In the genomic region with DNA sequence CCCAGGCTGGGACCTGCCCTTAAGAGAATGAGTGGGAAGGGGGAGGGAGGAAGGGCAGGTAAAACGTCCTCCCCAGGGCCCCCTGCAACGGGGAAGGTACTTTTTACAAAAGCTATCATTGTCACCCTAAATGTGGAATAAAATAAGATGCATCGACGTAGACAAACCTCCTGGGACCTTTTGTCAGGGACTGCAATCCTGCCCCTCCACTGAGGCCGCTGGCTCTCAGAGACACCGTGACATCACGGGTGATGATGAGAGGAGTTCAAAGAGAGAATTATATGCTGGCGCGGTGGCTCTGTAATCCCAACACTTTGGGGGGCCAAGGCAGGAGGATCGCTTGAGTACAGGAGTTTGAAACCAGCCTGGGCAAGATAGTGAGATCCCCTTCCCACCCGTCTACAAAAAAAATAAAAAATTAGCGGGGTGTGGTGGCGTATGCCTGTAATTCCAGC, we compare ENCODE assay signal across 8 cellular contexts. TPM values are rescaled to one million over a fixed set of nuclear protein-coding genes. Genes with fewer than 3 reads are reported as not detected.
DNase-seq lines count a peak whose midpoint lies in the region; ATAC-seq, FAIRE-seq and TF ChIP-seq lines count a peak whose summit lies in the region.

No MANE protein-coding gene starts in this region.

- H3K27ac ChIP-seq in DOHH2 (ENCODE audit: low read depth, low read length), result peak overlapping the region; percentile 96
- peak overlapping the region in 2 of 4 donors; percentile 79 to 81 for H3K27ac ChIP-seq in pancreas

- peaks cover 12% of the 10 kb centered on the region for H3K79me2 ChIP-seq in DOHH2 (ENCODE audit: control insufficient read depth, low read length)

- peak overlapping the region; percentile 89 for H3K4me3 Mint-ChIP-seq in endothelial cell (ENCODE audit: unreplicated experiment)

- H3K9me2 ChIP-seq in DOHH2 (replicated peaks; ENCODE audit: control insufficient read depth, low read length), result no peaks in the 10 kb centered on the region

- 39 to 43% methylated on average over 13 of the region's 13 CpGs for WGBS in pancreas, 2 donors

- H3K9me3 ChIP-seq in DOHH2 (ENCODE audit: control insufficient read depth, insufficient read depth, low read length) (no peaks in the 10 kb centered on the region), NT2/D1 (ENCODE audit: insufficient read depth, low read length) (no peaks in the 10 kb centered on the region), pancreas (no peaks in the 10 kb centered on the region)

- H3K27ac Mint-ChIP-seq in endothelial cell (ENCODE audit: unreplicated experiment), result peak overlapping the region; percentile 86

- FAIRE-seq in pancreas (lab: Jason Lieb, UNC) (no peak), urothelium cell line (lab: Jason Lieb, UNC) (no peak)

- no peaks in the 10 kb centered on the region for H3K36me3 Mint-ChIP-seq in endothelial cell (ENCODE audit: low read depth, unreplicated experiment)

- H3K36me3 ChIP-seq in DOHH2 (ENCODE audit: control insufficient read depth, low read length), result peaks cover 40% of the 10 kb centered on the region
- no peaks in the 10 kb centered on the region for H3K36me3 ChIP-seq in NT2/D1 (ENCODE audit: insufficient read depth, insufficient read length, low read length)
- H3K36me3 ChIP-seq in pancreas, result no peaks in the 10 kb centered on the region

- TF ChIP-seq CTCF in DOHH2 (IDR thresholded peaks at IDR 0.05; ENCODE audit: low read depth, low read length, poor library complexity, severe bottlenecking) (no peak), endothelial cell (IDR thresholded peaks at IDR 0.05; ENCODE audit: unreplicated experiment) (no peak), pancreas (IDR thresholded peaks at IDR 0.05) (no peak)

- H3K9ac ChIP-seq in NT2/D1 (ENCODE audit: insufficient read length, low read depth), result peak overlapping the region; percentile 56

- H3F3A ChIP-seq in DOHH2 (ENCODE audit: control insufficient read depth, insufficient read depth), result peaks cover 65% of the 10 kb centered on the region

- H3K27me3 ChIP-seq in DOHH2 (ENCODE audit: control insufficient read depth, low read length), result no peaks in the 10 kb centered on the region
- no peaks in the 10 kb centered on the region for H3K27me3 ChIP-seq in NT2/D1 (ENCODE audit: insufficient read depth, insufficient read length)
- no peaks in the 10 kb centered on the region for H3K27me3 ChIP-seq in pancreas

- no peaks in the 10 kb centered on the region for H4K20me1 ChIP-seq in DOHH2 (ENCODE audit: control insufficient read depth, insufficient read depth, low read depth, low read length)

- H3K27me3 Mint-ChIP-seq in endothelial cell (ENCODE audit: unreplicated experiment), result peaks cover 8% of the 10 kb centered on the region

- intact Hi-C loops in pancreas (cut with DNase I), result no loop called here

- peaks cover 89% of the 10 kb centered on the region for H3K4me1 ChIP-seq in DOHH2 (ENCODE audit: control insufficient read depth, low read length)
- H3K4me1 ChIP-seq in NT2/D1 (ENCODE audit: insufficient read depth, insufficient read length), result peaks cover 5% of the 10 kb centered on the region
- H3K4me1 ChIP-seq in pancreas, result peaks cover 0 to 9% (median 3%) of the 10 kb centered on the region in 3 donors

- H3K9me3 Mint-ChIP-seq in endothelial cell (ENCODE audit: unreplicated experiment), result peaks cover 4% of the 10 kb centered on the region

- no peak for ATAC-seq in pancreas
- ATAC-seq in GM21423 (IDR thresholded peaks at IDR 0.05; ENCODE audit: unreplicated experiment), result no peak

- peak overlapping the region; percentile 84 for H3K4me2 ChIP-seq in DOHH2 (ENCODE audit: low read length)

- peaks cover 4% of the 10 kb centered on the region for H3K4me1 Mint-ChIP-seq in endothelial cell (ENCODE audit: unreplicated experiment)

- H3K4me3 ChIP-seq in DOHH2 (ENCODE audit: low read length) (peak overlapping the region; percentile 80), NT2/D1 (ENCODE audit: insufficient read length, low read depth) (peak overlapping the region; percentile 45), pancreas (peak overlapping the region; percentile 44 to 67 (median 56))

- DNase-seq in NT2/D1 (ENCODE audit: low read depth, low spot score) (no peak), endothelial cell (ENCODE audit: low spot score) (no peak), pancreas (no peak), GF-D8 (lab: John Stamatoyannopoulos, UW) (no peak), urothelium cell line (ENCODE audit: low spot score) (no peak)
- DNase-seq in stimulated activated CD4-positive, alpha-beta T cell treated with anti-CD3 and anti-CD28 coated beads, Interleukin-2, amount 100 ng/mL, for 48 hours, result no peak

RNA-seq across cellular contexts. Expression of a gene that starts 1.8 kb away (rescaled TPM):
- total RNA-seq in endothelial cell (ENCODE audit: unreplicated experiment) (0.46 TPM), pancreas (1 to 10 TPM in 2 of 6 donors, not detected in 4; 1.5 to 1.7 TPM)
- under 1 TPM in 1 of 2 donors, not detected in 1; 0.02 TPM for polyA plus RNA-seq in pancreas

RNA-seq across cellular contexts. Expression of a gene that starts 12.2 kb away (rescaled TPM):
- total RNA-seq in endothelial cell (ENCODE audit: unreplicated experiment), result not detected
- 10 to 100 TPM in 1 of 6 donors, 1 to 10 TPM in 2, under 1 TPM in 3; 0.09 to 25.6 (median 1.2) TPM for total RNA-seq in pancreas
- 1 to 10 TPM in 1 of 2 donors, under 1 TPM in 1; 0.80 to 1.2 TPM for polyA plus RNA-seq in pancreas

RNA-seq across cellular contexts. Expression of a gene that starts 45.4 kb away (rescaled TPM):
- total RNA-seq in endothelial cell (ENCODE audit: unreplicated experiment) (0.21 TPM), pancreas (10 to 100 TPM; 34.7 to 81.5 (median 60.2) TPM)
- 100 to 1,000 TPM in 1 of 2 donors, 10 to 100 TPM in 1; 96.7 to 160 TPM for polyA plus RNA-seq in pancreas

RNA-seq across cellular contexts. Expression of a gene that starts 45.7 kb away (rescaled TPM):
- total RNA-seq in endothelial cell (ENCODE audit: unreplicated experiment) (not detected), pancreas (1 to 10 TPM; 1.4 to 2.6 (median 1.9) TPM)
- polyA plus RNA-seq in pancreas, result 1 to 10 TPM; 2.1 to 2.3 TPM

RNA-seq across cellular contexts. Expression of a gene that starts 46.8 kb away (rescaled TPM):
- total RNA-seq in endothelial cell (ENCODE audit: unreplicated experiment) (54.4 TPM), pancreas (10 to 100 TPM in 4 of 6 donors, 1 to 10 TPM in 2; 9.5 to 16.7 (median 11.9) TPM)
- polyA plus RNA-seq in pancreas, result 10 to 100 TPM; 36.1 to 45.5 TPM

Comparison
In these comparisons a context has a peak if more than half of its experiments do, and no peak if none do; other contexts are left out.
1. RNA of a gene that starts 45.4 kb away (total RNA-seq): 34.7 to 81.5 TPM in pancreas; 0.21 TPM in endothelial cell (single experiment); every median in the first group is over 10 times any median in the second.
2. Peak in every context shown above with its lines, with median percentiles within 50 percentile points of each other: H3K4me3 ChIP-seq.